In genomic region chr2:68046642-68047240, GRCh38 we compare ENCODE assay signal across 2 cellular contexts.
A peak's percentile ranks its signal among the peaks of the same experiment; 100 is the strongest.
TF ChIP-seq lines count a peak whose summit lies in the region.

No MANE protein-coding gene starts in this region.

TF ChIP-seq in HEK293, 187 proteins besides CTCF, POLR2A, EP300 and RAD21 (continued from another document and continues in another):
- TF ChIP-seq ZNF768 (tag by site-specific recombination; IDR thresholded peaks at IDR 0.05) = no peak
- TF ChIP-seq BCL6B (tag by site-specific recombination; IDR thresholded peaks at IDR 0.05) = 0 out of 2 replicates have a peak, but pooled peaks have one; percentile 15
- peak; percentile 22; the same call in 1 of the 2 replicates for TF ChIP-seq ZBTB17 (tag by site-specific recombination; IDR thresholded peaks at IDR 0.05)
- TF ChIP-seq ZNF529 (tag by site-specific recombination; IDR thresholded peaks at IDR 0.05; ENCODE audit: insufficient replicate concordance) = no peak
- TF ChIP-seq ZNF843 (tag by site-specific recombination; IDR thresholded peaks at IDR 0.05) = peak; percentile 68; the same call in 1 of the 2 replicates
- peak; percentile 70; the same call in 1 of the 2 replicates for TF ChIP-seq OSR2 (tag by site-specific recombination; IDR thresholded peaks at IDR 0.05)
- no peak for TF ChIP-seq ZNF155 (tag by site-specific recombination; IDR thresholded peaks at IDR 0.05)
- no peak for TF ChIP-seq KLF1 (tag by site-specific recombination; IDR thresholded peaks at IDR 0.05)
- no peak for TF ChIP-seq ZNF704 (tag by site-specific recombination; IDR thresholded peaks at IDR 0.05)
- TF ChIP-seq PRDM10 (tag by site-specific recombination; IDR thresholded peaks at IDR 0.05) = no peak
- TF ChIP-seq PRDM4 (tag by site-specific recombination; IDR thresholded peaks at IDR 0.05) = peak; percentile 22; the same call in 1 of the 2 replicates
- TF ChIP-seq ZNF202 (tag by site-specific recombination; IDR thresholded peaks at IDR 0.05; ENCODE audit: borderline replicate concordance) = no peak
- no peak for TF ChIP-seq KLF7 (tag by site-specific recombination; IDR thresholded peaks at IDR 0.05; ENCODE audit: borderline replicate concordance)
- TF ChIP-seq KLF8 (tag by site-specific recombination; IDR thresholded peaks at IDR 0.05) = 0 out of 2 replicates have a peak, but pooled peaks have one; percentile 21
- no peak for TF ChIP-seq ZNF10 (tag by site-specific recombination; IDR thresholded peaks at IDR 0.05)
- peak; percentile 75 for TF ChIP-seq FEZF1 (tag by site-specific recombination; IDR thresholded peaks at IDR 0.05)
- no peak for TF ChIP-seq GLIS2 (tag by site-specific recombination; IDR thresholded peaks at IDR 0.05)

TF ChIP-seq in SK-N-SH, 30 proteins besides CTCF, POLR2A, EP300 and RAD21 (continued from another document):
- TF ChIP-seq ELF1 (IDR thresholded peaks at IDR 0.05) (peak; percentile 52; the same call in 1 of the 2 replicates), REST (IDR thresholded peaks at IDR 0.05; ENCODE audit: low read depth, low read length) (no peak), RXRA (IDR thresholded peaks at IDR 0.05; ENCODE audit: borderline replicate concordance, low read depth) (peak; percentile 93), USF1 (IDR thresholded peaks at IDR 0.05; ENCODE audit: borderline replicate concordance, low read depth) (no peak), CHD2 (IDR thresholded peaks at IDR 0.05; ENCODE audit: low read length, partially characterized antibody) (peak; percentile 80), TAF1 (IDR thresholded peaks at IDR 0.05; ENCODE audit: borderline replicate concordance, low read depth, low read length) (peak; percentile 8; the same call in 1 of the 2 replicates), EZH2phosphoT487 (IDR thresholded peaks at IDR 0.05; ENCODE audit: borderline replicate concordance, low read depth) (no peak), MAX (IDR thresholded peaks at IDR 0.05; ENCODE audit: low read depth) (no peak), FOXJ3 (CRISPR knock-in tag; IDR thresholded peaks at IDR 0.05) (peak; percentile 68), SIN3A (IDR thresholded peaks at IDR 0.05; ENCODE audit: borderline replicate concordance, low read depth, low read length) (peak; percentile 67; the same call in 1 of the 2 replicates), YY1 (IDR thresholded peaks at IDR 0.05; ENCODE audit: low read depth) (0 out of 2 replicates have a peak, but pooled peaks have one; percentile 28), MXI1 (IDR thresholded peaks at IDR 0.05; ENCODE audit: low read depth, low read length) (no peak), GATA2 (CRISPR knock-in tag; IDR thresholded peaks at IDR 0.05) (peak; percentile 89), RCOR1 (IDR thresholded peaks at IDR 0.05; ENCODE audit: low read length) (peak; percentile 85), JUND (IDR thresholded peaks at IDR 0.05) (peak; percentile 97), RFX5 (IDR thresholded peaks at IDR 0.05; ENCODE audit: low read length) (no peak), TEAD4 (IDR thresholded peaks at IDR 0.05; ENCODE audit: borderline replicate concordance, insufficient read depth) (peak; percentile 99), FOXM1 (IDR thresholded peaks at IDR 0.05; ENCODE audit: low read depth) (peak; percentile 99), PBX3 (IDR thresholded peaks at IDR 0.05) (peak; percentile 98), GABPA (IDR thresholded peaks at IDR 0.05; ENCODE audit: low read depth) (no peak), FOSL2 (IDR thresholded peaks at IDR 0.05; ENCODE audit: borderline replicate concordance, low read depth) (peak; percentile 65), TCF12 (IDR thresholded peaks at IDR 0.05) (peak; percentile 100), USF2 (IDR thresholded peaks at IDR 0.05; ENCODE audit: borderline replicate concordance, low read depth, low read length) (no peak)
